Comparison of ENCODE assay signal across 12 cellular contexts in the genomic region with DNA sequence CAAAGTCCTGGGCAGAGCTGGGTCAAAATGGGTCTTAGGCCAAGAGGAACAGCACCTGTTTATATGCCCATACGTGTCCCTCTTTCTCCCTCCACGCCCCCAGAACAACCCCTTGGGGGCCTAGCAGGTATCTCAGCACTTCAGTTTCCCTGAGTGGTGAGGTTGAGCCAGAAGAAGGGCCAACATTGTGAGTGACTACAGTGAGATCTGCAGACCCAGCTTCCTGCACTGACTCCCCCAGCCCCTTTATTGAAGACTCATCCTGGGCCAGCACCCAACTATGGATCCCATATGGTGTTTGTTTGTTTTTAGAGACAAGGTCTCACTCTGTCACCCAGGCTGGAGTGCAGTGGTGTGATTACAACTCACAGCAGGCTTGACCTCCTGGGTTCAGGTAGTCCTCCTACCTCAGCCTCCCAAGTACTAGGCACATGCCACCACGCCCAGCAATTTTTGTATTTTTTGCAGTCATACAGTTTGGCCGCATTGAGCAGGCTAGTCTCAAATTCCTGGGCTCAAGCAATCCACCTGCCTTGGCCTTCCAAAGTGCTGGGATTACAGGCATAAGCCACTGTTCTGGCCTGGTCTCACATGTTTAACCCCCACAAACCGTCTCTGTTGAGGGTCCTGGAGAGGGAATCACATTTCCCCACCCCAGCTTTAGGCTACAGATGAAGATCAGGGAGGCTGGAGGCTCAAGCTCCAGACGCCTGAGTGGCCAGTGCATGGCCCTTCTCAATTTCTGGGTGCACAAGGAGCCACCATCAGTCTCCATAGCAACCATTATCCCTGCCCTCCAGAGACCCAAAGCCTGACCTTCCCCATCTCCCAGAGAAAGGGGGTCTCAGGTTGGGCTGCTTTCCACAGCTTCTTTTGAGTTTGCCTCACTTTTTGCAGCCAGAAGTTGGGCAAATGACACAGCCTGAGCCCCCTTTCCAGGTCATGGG. TPM values are rescaled to one million over a fixed set of nuclear protein-coding genes. Genes with fewer than 3 reads are reported as not detected.
A peak's percentile ranks its signal among the peaks of the same experiment; 100 is the strongest.
DNase-seq lines count a peak whose midpoint lies in the region; ATAC-seq and TF ChIP-seq lines count a peak whose summit lies in the region.
"Had no signal": no experiment of that assay in that cellular context is flagged by ENCODE, and none has a peak within 500 bp of the region (broad histone marks: within the 10 kb centered on the region; RNA-seq: fewer than 3 reads in every experiment).

No MANE protein-coding gene starts in this region.

- peak overlapping the region; percentile 70 for H3K4me3 Mint-ChIP-seq in activated T-cell treated with anti-CD3 and anti-CD28 coated beads, Interleukin-2, amount 50 U/mL, for 4 hours
- peak overlapping the region; percentile 87 to 97 (median 94) for H3K4me3 Mint-ChIP-seq in naive B cell

- DNase-seq in cardiac septum (ENCODE audit: low spot score) (peak; percentile 44), heart right ventricle (no peak), naive B cell (no peak), OCI-M2 (lab: John Stamatoyannopoulos, UW; ENCODE audit: unreplicated experiment) (no peak)
- DNase-seq in activated T-cell treated with anti-CD3 and anti-CD28 coated beads, Interleukin-2, amount 50 U/mL, for 4 hours, result no peak
- DNase-seq: activated CD8-positive, alpha-beta memory T cell treated with anti-CD3 and anti-CD28 coated beads, Interleukin-2, amount 50 U/mL, for 48 hours; BE2C; stimulated activated CD4-positive, alpha-beta T cell treated with anti-CD3 and anti-CD28 coated beads, Interleukin-4, amount 100 ng/mL, for 4 hours had no signal

- peaks cover 0 to 5% (median 0%) of the 10 kb centered on the region in 9 donors for H3K36me3 ChIP-seq in heart right ventricle
- H3K36me3 ChIP-seq in urinary bladder (ENCODE audit: insufficient read depth), result no peaks in the 10 kb centered on the region
- H3K36me3 ChIP-seq: BE2C had no signal

- intact Hi-C loops in cardiac septum (cut with DNase I), result no loop called here
- intact Hi-C loops in heart right ventricle (cut with DNase I), result no loop called here

- 83 to 91% methylated on average over 6 of the region's 6 CpGs for WGBS in heart right ventricle, 2 donors
- WGBS in urinary bladder, result 87% methylated on average over 6 of the region's 6 CpGs

- H3K4me1 ChIP-seq in heart right ventricle (peaks cover 15 to 61% (median 37%) of the 10 kb centered on the region in 9 donors), urinary bladder (ENCODE audit: insufficient read depth) (peaks cover 3% of the 10 kb centered on the region)
- H3K4me1 ChIP-seq: BE2C had no signal

- peak overlapping the region in 4 of 6 donors; percentile 75 to 94 (median 90) for H3K27ac Mint-ChIP-seq in naive B cell

- H3K9me3 Mint-ChIP-seq in activated T-cell treated with anti-CD3 and anti-CD28 coated beads, Interleukin-2, amount 50 U/mL, for 4 hours, result no peaks in the 10 kb centered on the region
- H3K9me3 Mint-ChIP-seq in naive B cell, result no peaks in the 10 kb centered on the region

- H3K27me3 ChIP-seq in heart right ventricle, result peaks cover 0 to 34% (median 27%) of the 10 kb centered on the region in 7 donors
- H3K27me3 ChIP-seq: BE2C had no signal

- H3K27me3 Mint-ChIP-seq in activated T-cell treated with anti-CD3 and anti-CD28 coated beads, Interleukin-2, amount 50 U/mL, for 4 hours (ENCODE audit: low read depth), result peaks cover 14% of the 10 kb centered on the region
- no peaks in the 10 kb centered on the region for H3K27me3 Mint-ChIP-seq in naive B cell

- H3K9me3 ChIP-seq in heart right ventricle, result no peaks in the 10 kb centered on the region
- H3K9me3 ChIP-seq: BE2C had no signal

- no peak for ATAC-seq in heart right ventricle
- ATAC-seq in activated T-cell treated with anti-CD3 and anti-CD28 coated beads, Interleukin-2, amount 50 U/mL, for 4 hours, result no peak
- ATAC-seq in naive B cell (ENCODE audit: low read depth in 2 of 2), result no peak
- no peak for ATAC-seq in HG02798 (IDR thresholded peaks at IDR 0.05; ENCODE audit: poor library complexity, unreplicated experiment)
- no peak for ATAC-seq in GM21576 (IDR thresholded peaks at IDR 0.05; ENCODE audit: unreplicated experiment)
- ATAC-seq: esophagus mucosa had no signal

- H3K27ac ChIP-seq in heart right ventricle, result peak overlapping the region in 5 of 10 donors; percentile 37 to 71 (median 39)
- peak overlapping the region; percentile 33 for H3K27ac ChIP-seq in urinary bladder (ENCODE audit: low read depth)

- no peaks in the 10 kb centered on the region for H3K36me3 Mint-ChIP-seq in activated T-cell treated with anti-CD3 and anti-CD28 coated beads, Interleukin-2, amount 50 U/mL, for 4 hours (ENCODE audit: insufficient read depth)
- no peaks in the 10 kb centered on the region for H3K36me3 Mint-ChIP-seq in naive B cell

- peaks cover 43% of the 10 kb centered on the region for H3K4me1 Mint-ChIP-seq in activated T-cell treated with anti-CD3 and anti-CD28 coated beads, Interleukin-2, amount 50 U/mL, for 4 hours (ENCODE audit: low read depth)
- peaks cover 51 to 78% (median 74%) of the 10 kb centered on the region in 3 donors for H3K4me1 Mint-ChIP-seq in naive B cell

- H3K4me3 ChIP-seq in heart right ventricle, result no peak overlapping the region
- no peak overlapping the region for H3K4me3 ChIP-seq in urinary bladder (ENCODE audit: low read depth, low read length)

- TF ChIP-seq CTCF in heart right ventricle (IDR thresholded peaks at IDR 0.05), result no peak

RNA-seq across cellular contexts. Expression of a gene that starts 1.7 kb away (rescaled TPM):
- total RNA-seq in cardiac septum (not detected), heart right ventricle (under 1 TPM in 1 of 10 donors, not detected in 9; 0.42 TPM), urinary bladder (1.3 TPM)
- polyA plus RNA-seq in heart right ventricle (under 1 TPM in 1 of 2 donors, not detected in 1; 0.23 TPM), naive B cell (ENCODE audit: low read depth in 6 of 6) (10 to 100 TPM; 30.6 to 84.4 (median 37.4) TPM), urinary bladder (4.0 TPM)
- total RNA-seq in activated T-cell treated with anti-CD3 and anti-CD28 coated beads, Interleukin-2, amount 50 U/mL, for 4 hours, result 1 to 10 TPM; 1.8 to 6.0 (median 3.6) TPM

RNA-seq across cellular contexts. Expression of a gene that starts 3.1 kb away (rescaled TPM):
- 13.0 TPM for total RNA-seq in cardiac septum
- total RNA-seq in heart right ventricle, result 10 to 100 TPM; 10.8 to 17.8 (median 13.6) TPM
- polyA plus RNA-seq in heart right ventricle, result 10 to 100 TPM; 20.1 to 25.4 TPM
- 10 to 100 TPM; 44.6 to 52.6 (median 50.7) TPM for total RNA-seq in activated T-cell treated with anti-CD3 and anti-CD28 coated beads, Interleukin-2, amount 50 U/mL, for 4 hours
- 10 to 100 TPM; 47.4 to 64.4 (median 60.4) TPM for polyA plus RNA-seq in naive B cell (ENCODE audit: low read depth in 6 of 6)
- total RNA-seq in urinary bladder, result 10.5 TPM
- polyA plus RNA-seq in urinary bladder, result 41.5 TPM

RNA-seq across cellular contexts. Expression of a gene that starts 13.7 kb away (rescaled TPM):
- total RNA-seq in cardiac septum (0.54 TPM), heart right ventricle (under 1 TPM in 3 of 10 donors, not detected in 7; 0.38 to 0.55 (median 0.39) TPM), urinary bladder (0.58 TPM)
- polyA plus RNA-seq in heart right ventricle (under 1 TPM; 0.22 to 0.59 TPM), naive B cell (ENCODE audit: low read depth in 6 of 6) (not detected), urinary bladder (0.37 TPM)
- 1 to 10 TPM; 2.3 to 3.3 (median 2.4) TPM for total RNA-seq in activated T-cell treated with anti-CD3 and anti-CD28 coated beads, Interleukin-2, amount 50 U/mL, for 4 hours

RNA-seq across cellular contexts. Expression of a gene that starts 35.4 kb away (rescaled TPM):
- 7.5 TPM for total RNA-seq in cardiac septum
- total RNA-seq in heart right ventricle, result 1 to 10 TPM; 4.4 to 8.0 (median 6.5) TPM
- 1 to 10 TPM; 2.6 to 3.1 TPM for polyA plus RNA-seq in heart right ventricle
- 1 to 10 TPM in 1 of 3 donors, under 1 TPM in 2; 0.71 to 1.4 (median 0.87) TPM for total RNA-seq in activated T-cell treated with anti-CD3 and anti-CD28 coated beads, Interleukin-2, amount 50 U/mL, for 4 hours
- polyA plus RNA-seq in naive B cell (ENCODE audit: low read depth in 6 of 6), result under 1 TPM in 5 of 6 donors, not detected in 1; 0.12 to 0.35 (median 0.20) TPM
- total RNA-seq in urinary bladder, result 8.3 TPM
- polyA plus RNA-seq in urinary bladder, result 11.0 TPM
